ENCODE assay signal across 8 cellular contexts in genomic region chr20:43456809-43457639, GRCh38. TPM values are rescaled to one million over a fixed set of nuclear protein-coding genes. Genes with fewer than 3 reads are reported as not detected.
A peak's percentile ranks its signal among the peaks of the same experiment; 100 is the strongest.
DNase-seq lines count a peak whose midpoint lies in the region; ATAC-seq and TF ChIP-seq lines count a peak whose summit lies in the region.

No MANE protein-coding gene starts in this region.

- peak overlapping the region; percentile 100 for H3K27ac Mint-ChIP-seq in nephron progenitor cell

- H3K79me2 ChIP-seq in Loucy (ENCODE audit: insufficient read depth, low read length): peaks cover 44% of the 10 kb centered on the region

- H3K9me2 ChIP-seq in Loucy (replicated peaks; ENCODE audit: low read depth, low read length): no peaks in the 10 kb centered on the region

- peak overlapping the region; percentile 90 for H3K4me3 ChIP-seq in H7 (ENCODE audit: insufficient read depth, low read depth, low read length)
- H3K4me3 ChIP-seq in Loucy (ENCODE audit: low read length, poor library complexity, severe bottlenecking): peak overlapping the region; percentile 97
- peak overlapping the region; percentile 99 for H3K4me3 ChIP-seq in RWPE2 (ENCODE audit: severe bottlenecking)
- peak overlapping the region; percentile 79 to 88 for H3K4me3 ChIP-seq in foreskin fibroblast (ENCODE audit: low read depth in 1 of 2, low read length in 2 of 2)

- peak overlapping the region; percentile 90 for H3K4me2 ChIP-seq in Loucy (ENCODE audit: low read depth, low read length, poor library complexity, severe bottlenecking)

- peak overlapping the region; percentile 83 for H2AFZ ChIP-seq in Loucy (ENCODE audit: low read length)

- peaks cover 35% of the 10 kb centered on the region for H3K36me3 Mint-ChIP-seq in nephron progenitor cell (ENCODE audit: low read depth)

- H3K9me3 ChIP-seq in Loucy (ENCODE audit: insufficient read depth, low read depth, low read length) (no peaks in the 10 kb centered on the region), RWPE2 (ENCODE audit: severe bottlenecking) (no peaks in the 10 kb centered on the region)

- peak overlapping the region; percentile 100 for H3K9ac ChIP-seq in Loucy (ENCODE audit: low read depth, low read length, poor library complexity, severe bottlenecking)

- ATAC-seq in RWPE2 (ENCODE audit: low read depth): peak; percentile 87
- ATAC-seq in stimulated activated naive CD8-positive, alpha-beta T cell treated with anti-CD3 and anti-CD28 coated beads, Interleukin-15, Interleukin-2, amounts not matched to agents 100 U/mL and 50 U/mL, for 24 hours: peak; percentile 83

- no peaks in the 10 kb centered on the region for H3F3A ChIP-seq in Loucy (ENCODE audit: low read depth)

- H3K9me3 Mint-ChIP-seq in nephron progenitor cell: no peaks in the 10 kb centered on the region

- H3K27ac ChIP-seq in RWPE2 (ENCODE audit: poor library complexity, severe bottlenecking): peak overlapping the region; percentile 83

- peak; percentile 90 for DNase-seq in Daoy (ENCODE audit: low read depth)
- DNase-seq in H7: peak; percentile 92
- DNase-seq in RWPE2 (ENCODE audit: low spot score): peak; percentile 99
- peak; percentile 81 for DNase-seq in activated gamma-delta T cell treated with Interleukin-2 at 50 U/mL for 16 hours
- peak; percentile 88 to 96 for DNase-seq in foreskin fibroblast
- peak; percentile 89 for DNase-seq in nephron progenitor cell
- DNase-seq in stimulated activated naive CD8-positive, alpha-beta T cell treated with anti-CD3 and anti-CD28 coated beads, Interleukin-15, Interleukin-2, amounts not matched to agents 100 U/mL and 50 U/mL, for 24 hours: peak; percentile 83

- H3K4me3 Mint-ChIP-seq in nephron progenitor cell: peak overlapping the region; percentile 93

- peaks cover 29% of the 10 kb centered on the region for H3K4me1 ChIP-seq in Loucy (ENCODE audit: insufficient read depth, low read length, poor library complexity, severe bottlenecking)
- H3K4me1 ChIP-seq in RWPE2 (ENCODE audit: insufficient read depth, poor library complexity, severe bottlenecking): peaks cover 17% of the 10 kb centered on the region

- TF ChIP-seq CTCF in Loucy (conservative IDR thresholded peaks at IDR 0.05; ENCODE audit: low read length): no peak
- TF ChIP-seq CTCF in RWPE2 (IDR thresholded peaks at IDR 0.05; ENCODE audit: poor library complexity, severe bottlenecking): no peak
- TF ChIP-seq CTCF in foreskin fibroblast (IDR thresholded peaks at IDR 0.05; ENCODE audit: low read depth, low read length): no peak
- no peak for TF ChIP-seq CTCF in nephron progenitor cell (IDR thresholded peaks at IDR 0.05)

- H3K27me3 ChIP-seq in H7 (ENCODE audit: control insufficient read depth, insufficient read depth, low read length) (no peaks in the 10 kb centered on the region), Loucy (ENCODE audit: insufficient read depth, low read length, poor library complexity, severe bottlenecking) (peaks cover 3% of the 10 kb centered on the region), RWPE2 (ENCODE audit: insufficient read depth, poor library complexity, severe bottlenecking) (no peaks in the 10 kb centered on the region)

- peaks cover 39% of the 10 kb centered on the region for H3K4me1 Mint-ChIP-seq in nephron progenitor cell

- H3K36me3 ChIP-seq in H7 (replicated peaks; ENCODE audit: control insufficient read depth, insufficient read depth, low read length): peaks cover 24% of the 10 kb centered on the region
- H3K36me3 ChIP-seq in Loucy (ENCODE audit: insufficient read depth, low read length): peaks cover 31% of the 10 kb centered on the region
- peaks cover 38% of the 10 kb centered on the region for H3K36me3 ChIP-seq in RWPE2 (ENCODE audit: low read depth)

- peaks cover 36% of the 10 kb centered on the region for H4K20me1 ChIP-seq in Loucy (ENCODE audit: insufficient read depth, low read length, poor library complexity, severe bottlenecking)

- peaks cover 18% of the 10 kb centered on the region for H3K27me3 Mint-ChIP-seq in nephron progenitor cell (ENCODE audit: low read depth, poor library complexity)

RNA-seq across cellular contexts. Expression of gene SRSF6, which starts 0.7 kb away (rescaled TPM):
- total RNA-seq in Daoy (2014; rRNA removed; shearing (Covaris generic)): 38.9 and 39.2 TPM in 2 replicates
- total RNA-seq in H7 (2014; rRNA removed; shearing (Covaris generic)): 23.8 and 33.7 TPM in 2 replicates

RNA-seq across cellular contexts. Expression of gene L3MBTL1, which starts 50.5 kb away (rescaled TPM):
- total RNA-seq in Daoy (2014; rRNA removed; shearing (Covaris generic)): 4.8 and 8.3 TPM in 2 replicates
- 6.3 and 17.7 TPM in 2 replicates for total RNA-seq in H7 (2014; rRNA removed; shearing (Covaris generic))

Comparison
In these comparisons a context has a peak if more than half of its experiments do, and no peak if none do; other contexts are left out.
1. Peak in every context shown above with its lines: DNase-seq, ATAC-seq, H3K4me3 ChIP-seq and H3K27ac ChIP-seq.